26 cellular contexts compared by ENCODE assay signal in genomic region chr5:158716668-158717067, GRCh38.
DNase-seq lines count a peak whose midpoint lies in the region; ATAC-seq, FAIRE-seq and TF ChIP-seq lines count a peak whose summit lies in the region.
"Had no signal": no experiment of that assay in that cellular context is flagged by ENCODE, and none has a peak within 500 bp of the region (broad histone marks: within the 10 kb centered on the region; RNA-seq: fewer than 3 reads in every experiment).

No MANE protein-coding gene starts in this region.

- H3K27ac ChIP-seq in GM23338 (ENCODE audit: low read depth) (no peak overlapping the region), MM.1S (ENCODE audit: low read length) (no peak overlapping the region), astrocyte (ENCODE audit: low read depth, low read length) (no peak overlapping the region)
- H3K27ac ChIP-seq: foreskin keratinocyte, transverse colon had no signal

- peaks cover 2% of the 10 kb centered on the region for H3K27me3 Mint-ChIP-seq in GM23338 (ENCODE audit: insufficient read depth, low read depth, poor library complexity)
- peaks cover 6% of the 10 kb centered on the region for H3K27me3 Mint-ChIP-seq in astrocyte (ENCODE audit: low read depth, unreplicated experiment)
- no peaks in the 10 kb centered on the region for H3K27me3 Mint-ChIP-seq in chondrocyte (ENCODE audit: low read depth)
- H3K27me3 Mint-ChIP-seq: CD4-positive, CD25-positive, alpha-beta regulatory T cell had no signal

- no peak overlapping the region for H3K4me3 Mint-ChIP-seq in GM23338
- no peak overlapping the region for H3K4me3 Mint-ChIP-seq in astrocyte (ENCODE audit: unreplicated experiment)
- H3K4me3 Mint-ChIP-seq in chondrocyte (ENCODE audit: unreplicated experiment): no peak overlapping the region
- H3K4me3 Mint-ChIP-seq: activated T-cell treated with anti-CD3 and anti-CD28 coated beads, Interleukin-2, amount 50 U/mL, for 72 hours; CD4-positive, CD25-positive, alpha-beta regulatory T cell; stimulated activated naive CD8-positive, alpha-beta T cell treated with anti-CD3 and anti-CD28 coated beads, Interleukin-15, amount 100 ng/mL, for 72 hours had no signal

- FAIRE-seq in astrocyte (lab: Jason Lieb, UNC): peak; percentile 13

- no peaks in the 10 kb centered on the region for H3K9me3 Mint-ChIP-seq in GM23338
- H3K9me3 Mint-ChIP-seq in astrocyte (ENCODE audit: unreplicated experiment): no peaks in the 10 kb centered on the region
- H3K9me3 Mint-ChIP-seq in chondrocyte (ENCODE audit: low read depth): no peaks in the 10 kb centered on the region
- H3K9me3 Mint-ChIP-seq: activated T-cell treated with anti-CD3 and anti-CD28 coated beads, Interleukin-2, amount 50 U/mL, for 72 hours; CD4-positive, CD25-positive, alpha-beta regulatory T cell; stimulated activated naive CD8-positive, alpha-beta T cell treated with anti-CD3 and anti-CD28 coated beads, Interleukin-15, amount 100 ng/mL, for 72 hours had no signal

- H3K9me3 ChIP-seq in MM.1S (replicated peaks; ENCODE audit: insufficient read depth, low read length) (no peaks in the 10 kb centered on the region), astrocyte (ENCODE audit: insufficient read depth, low read depth, low read length) (no peaks in the 10 kb centered on the region)
- H3K9me3 ChIP-seq: transverse colon had no signal

- ATAC-seq in GM23338: 0 out of 3 replicates have a peak, but pooled peaks have one; percentile 38
- peak; percentile 60 for ATAC-seq in left lobe of liver
- ATAC-seq in HG03280 (IDR thresholded peaks at IDR 0.05; ENCODE audit: unreplicated experiment): no peak
- ATAC-seq: activated T-cell treated with anti-CD3 and anti-CD28 coated beads, Interleukin-2, amount 50 U/mL, for 72 hours; foreskin keratinocyte; Right ventricle myocardium inferior; stimulated activated naive CD8-positive, alpha-beta T cell treated with anti-CD3 and anti-CD28 coated beads, Interleukin-15, amount 100 ng/mL, for 72 hours had no signal

- H4K20me1 ChIP-seq in GM23338 (replicated peaks; ENCODE audit: insufficient read depth) (no peaks in the 10 kb centered on the region), MM.1S (ENCODE audit: insufficient read depth, low read length) (no peaks in the 10 kb centered on the region), astrocyte (ENCODE audit: insufficient read depth, low read length) (no peaks in the 10 kb centered on the region)

- H3K4me1 ChIP-seq in GM23338 (ENCODE audit: insufficient read depth) (no peaks in the 10 kb centered on the region), MM.1S (ENCODE audit: low read length) (no peaks in the 10 kb centered on the region), astrocyte (ENCODE audit: insufficient read depth, low read length) (peaks cover 9% of the 10 kb centered on the region)
- H3K4me1 ChIP-seq: foreskin keratinocyte, transverse colon had no signal

- H3K27me3 ChIP-seq in GM23338 (ENCODE audit: insufficient read depth): no peaks in the 10 kb centered on the region
- no peaks in the 10 kb centered on the region for H3K27me3 ChIP-seq in MM.1S (replicated peaks; ENCODE audit: insufficient read depth, low read length)
- H3K27me3 ChIP-seq in astrocyte (ENCODE audit: insufficient read depth, low read length): no peaks in the 10 kb centered on the region
- H3K27me3 ChIP-seq: foreskin keratinocyte, transverse colon had no signal

- TF ChIP-seq CTCF in GM23338 (conservative IDR thresholded peaks at IDR 0.05; ENCODE audit: low read depth in 2 of 2) (no peak), MM.1S (IDR thresholded peaks at IDR 0.05; ENCODE audit: low read length) (no peak), astrocyte (IDR thresholded peaks at IDR 0.05; ENCODE audit: insufficient read depth, low read depth, low read length) (no peak), chondrocyte (IDR thresholded peaks at IDR 0.05) (no peak)

- H3F3A ChIP-seq in GM23338 (replicated peaks; ENCODE audit: low read depth) (no peaks in the 10 kb centered on the region), MM.1S (ENCODE audit: insufficient read depth, low read length) (no peaks in the 10 kb centered on the region)

- DNase-seq in GM23338 (ENCODE audit: low spot score) (peak; percentile 47), MM.1S (peak; percentile 27), astrocyte (ENCODE audit: low read depth) (no peak), left lobe of liver (ENCODE audit: low spot score) (no peak), chondrocyte (ENCODE audit: low spot score) (no peak), NCI-H2171 treated with DMSO at 0.1 percent for 48 hours (lab: John Stamatoyannopoulos, UW) (no peak), cerebellar cortex (ENCODE audit: low spot score) (no peak)
- DNase-seq: activated CD4-positive, alpha-beta T cell treated with anti-CD3 and anti-CD28 coated beads for 48 hours; activated naive CD4-positive, alpha-beta T cell treated with anti-CD3 and anti-CD28 coated beads, Interleukin-2, amount 50 U/mL, for 16 hours; activated T-cell treated with anti-CD3 and anti-CD28 coated beads, Interleukin-2, amount 50 U/mL, for 72 hours; anterior cingulate cortex; CD4-positive, CD25-positive, alpha-beta regulatory T cell; central memory CD4-positive, alpha-beta T cell; DMS 273 treated with DMSO at 0.1 percent for 48 hours; erythroblast; hippocampal formation; mesenchymal stem cell; NCI-H1694; NCI-H2171; retina; stimulated activated naive CD8-positive, alpha-beta T cell treated with anti-CD3 and anti-CD28 coated beads, Interleukin-15, amount 100 ng/mL, for 72 hours; T-helper 1 cell; transverse colon had no signal

- H3K79me2 ChIP-seq in GM23338 (replicated peaks; ENCODE audit: insufficient read depth) (no peaks in the 10 kb centered on the region), MM.1S (ENCODE audit: low read length) (no peaks in the 10 kb centered on the region), astrocyte (ENCODE audit: insufficient read depth, low read length) (no peaks in the 10 kb centered on the region)

- H3K4me3 ChIP-seq in GM23338 (no peak overlapping the region), MM.1S (ENCODE audit: low read length) (no peak overlapping the region), astrocyte (ENCODE audit: insufficient read depth, low read depth, low read length) (no peak overlapping the region)
- H3K4me3 ChIP-seq: transverse colon had no signal

- H2AFZ ChIP-seq in GM23338 (no peak overlapping the region), MM.1S (ENCODE audit: low read length) (no peak overlapping the region), astrocyte (ENCODE audit: low read depth, low read length) (no peak overlapping the region)

- H3K4me2 ChIP-seq in GM23338 (no peak overlapping the region), MM.1S (ENCODE audit: low read depth, low read length) (no peak overlapping the region), astrocyte (ENCODE audit: low read length) (no peak overlapping the region)

- H3K36me3 Mint-ChIP-seq in GM23338 (ENCODE audit: low read depth) (no peaks in the 10 kb centered on the region), astrocyte (ENCODE audit: low read depth, unreplicated experiment) (peaks cover 2% of the 10 kb centered on the region), chondrocyte (ENCODE audit: low read depth) (peaks cover 14% of the 10 kb centered on the region)
- H3K36me3 Mint-ChIP-seq: CD4-positive, CD25-positive, alpha-beta regulatory T cell had no signal

- H3K36me3 ChIP-seq in GM23338 (ENCODE audit: insufficient read depth) (no peaks in the 10 kb centered on the region), MM.1S (replicated peaks; ENCODE audit: insufficient read depth, low read length) (no peaks in the 10 kb centered on the region), astrocyte (ENCODE audit: insufficient read depth, low read length) (no peaks in the 10 kb centered on the region)
- H3K36me3 ChIP-seq: transverse colon had no signal

- H3K9ac ChIP-seq in MM.1S (ENCODE audit: low read length) (no peak overlapping the region), astrocyte (ENCODE audit: low read length) (no peak overlapping the region)

- H3K9me2 ChIP-seq in GM23338 (ENCODE audit: insufficient read depth) (no peaks in the 10 kb centered on the region), MM.1S (replicated peaks; ENCODE audit: insufficient read depth, low read length) (no peaks in the 10 kb centered on the region)

- H3K27ac Mint-ChIP-seq in GM23338: no peak overlapping the region
- H3K27ac Mint-ChIP-seq in astrocyte (ENCODE audit: unreplicated experiment): no peak overlapping the region
- H3K27ac Mint-ChIP-seq in chondrocyte (ENCODE audit: unreplicated experiment): no peak overlapping the region
- H3K27ac Mint-ChIP-seq: activated T-cell treated with anti-CD3 and anti-CD28 coated beads, Interleukin-2, amount 50 U/mL, for 72 hours; CD4-positive, CD25-positive, alpha-beta regulatory T cell; stimulated activated naive CD8-positive, alpha-beta T cell treated with anti-CD3 and anti-CD28 coated beads, Interleukin-15, amount 100 ng/mL, for 72 hours had no signal

- H3K4me1 Mint-ChIP-seq in GM23338: no peaks in the 10 kb centered on the region
- peaks cover 8% of the 10 kb centered on the region for H3K4me1 Mint-ChIP-seq in astrocyte (ENCODE audit: low read depth, unreplicated experiment)
- peaks cover 45% of the 10 kb centered on the region for H3K4me1 Mint-ChIP-seq in chondrocyte (ENCODE audit: low read depth)
- H3K4me1 Mint-ChIP-seq: CD4-positive, CD25-positive, alpha-beta regulatory T cell; stimulated activated naive CD8-positive, alpha-beta T cell treated with anti-CD3 and anti-CD28 coated beads, Interleukin-15, amount 100 ng/mL, for 72 hours had no signal

TF ChIP-seq in GM23338, 12 proteins besides CTCF, POLR2A, EP300 and RAD21 (continues in another document):
- no peak for TF ChIP-seq STAT1 (IDR thresholded peaks at IDR 0.05; ENCODE audit: unreplicated experiment)
- TF ChIP-seq NANOG (IDR thresholded peaks at IDR 0.05; ENCODE audit: borderline replicate concordance): no peak
- no peak for TF ChIP-seq JUNB (IDR thresholded peaks at IDR 0.05; ENCODE audit: unreplicated experiment)

Comparison
In these comparisons a context has a peak if more than half of its experiments do, and no peak if none do; other contexts are left out.
1. DNase-seq: peak in GM23338 (single experiment) and MM.1S (single experiment); none in astrocyte (single experiment), left lobe of liver (single experiment), chondrocyte (single experiment), NCI-H2171 treated with DMSO at 0.1 percent for 48 hours (single experiment) and cerebellar cortex (single experiment).